In the genomic region with DNA sequence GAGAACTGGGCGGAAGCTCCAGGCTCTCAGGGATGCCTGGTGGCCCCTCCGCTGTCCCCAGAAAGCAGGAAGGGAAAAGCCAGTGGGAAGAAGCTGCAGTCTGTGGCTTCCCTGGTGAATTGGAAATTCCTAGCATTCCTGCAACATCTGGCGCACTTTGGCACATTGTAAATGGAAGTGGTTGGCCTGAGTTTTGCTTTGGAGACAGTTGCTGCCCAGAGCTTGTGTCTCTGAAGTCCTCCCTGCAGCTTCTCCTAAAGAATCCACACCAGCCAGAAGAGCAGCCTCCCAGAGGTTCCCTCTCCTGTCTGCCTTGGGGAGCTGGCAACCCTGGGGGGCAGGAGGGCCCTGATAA, we compare ENCODE assay signal across 10 cellular contexts. TPM values are rescaled to one million over a fixed set of nuclear protein-coding genes. Genes with fewer than 3 reads are reported as not detected.
DNase-seq lines count a peak whose midpoint lies in the region; ATAC-seq, FAIRE-seq and TF ChIP-seq lines count a peak whose summit lies in the region.
"Had no signal": no experiment of that assay in that cellular context is flagged by ENCODE, and none has a peak within 500 bp of the region (broad histone marks: within the 10 kb centered on the region; RNA-seq: fewer than 3 reads in every experiment).

No MANE protein-coding gene starts in this region.

- TF ChIP-seq CTCF in astrocyte of the spinal cord (IDR thresholded peaks at IDR 0.05; ENCODE audit: low read depth, low read length) (no peak), smooth muscle cell (IDR thresholded peaks at IDR 0.05; ENCODE audit: borderline replicate concordance, insufficient read depth, poor library complexity, severe bottlenecking) (no peak)

- peaks cover 10% of the 10 kb centered on the region for H3F3A ChIP-seq in smooth muscle cell (ENCODE audit: low read depth)

- H3K9me3 ChIP-seq in smooth muscle cell (replicated peaks; ENCODE audit: low read depth): no peaks in the 10 kb centered on the region

- H2AFZ ChIP-seq in smooth muscle cell (ENCODE audit: low read depth): no peak overlapping the region

- no peak overlapping the region for H3K4me3 ChIP-seq in astrocyte of the spinal cord (ENCODE audit: low read depth, low read length)
- H3K4me3 ChIP-seq in smooth muscle cell: no peak overlapping the region
- H3K4me3 ChIP-seq: GM12878 had no signal

- H3K27ac ChIP-seq in smooth muscle cell (ENCODE audit: low read depth): peak overlapping the region; percentile 85

- in situ Hi-C loops in astrocyte of the spinal cord (cut with HindIII; ENCODE audit: low sequenced_read_pairs): no loop called here

- no peaks in the 10 kb centered on the region for H3K27me3 ChIP-seq in smooth muscle cell (ENCODE audit: low read depth)

- peaks cover 22% of the 10 kb centered on the region for H3K4me1 ChIP-seq in smooth muscle cell (ENCODE audit: low read depth)

- no peaks in the 10 kb centered on the region for H3K79me2 ChIP-seq in smooth muscle cell (ENCODE audit: low read depth)

- peaks cover 21% of the 10 kb centered on the region for H4K20me1 ChIP-seq in smooth muscle cell (ENCODE audit: low read depth)

- H3K9ac ChIP-seq in smooth muscle cell (ENCODE audit: low read depth): peak overlapping the region; percentile 14

- no peak for FAIRE-seq in frontal cortex (lab: Jason Lieb, UNC)
- FAIRE-seq: GM12878 had no signal

- WGBS in smooth muscle cell (ENCODE audit: low lambda C conversion rate): 29% methylated on average over 3 of the region's 3 CpGs

- peak overlapping the region; percentile 80 for H3K4me2 ChIP-seq in smooth muscle cell

- no peak for ATAC-seq in GM18511 (IDR thresholded peaks at IDR 0.05; ENCODE audit: unreplicated experiment)
- ATAC-seq: GM12878 had no signal

- peak; percentile 76 for DNase-seq in HCEC 1CT
- peak; percentile 68 for DNase-seq in astrocyte of the spinal cord (ENCODE audit: low read depth, low spot score)
- DNase-seq in iPS-NIHi11 (ENCODE audit: low spot score): peak; percentile 56
- DNase-seq in smooth muscle cell (lab: John Stamatoyannopoulos, UW; ENCODE audit: unreplicated experiment): no peak
- no peak for DNase-seq in activated CD4-positive, alpha-beta T cell treated with anti-CD3 and anti-CD28 coated beads, Interleukin-2, amount 50 U/mL, for 4 hours
- DNase-seq in frontal cortex (ENCODE audit: low spot score in 2 of 2): no peak
- DNase-seq in NOMO-1 (lab: John Stamatoyannopoulos, UW; ENCODE audit: unreplicated experiment in 2 of 2): no peak
- DNase-seq: activated gamma-delta T cell treated with Interleukin-2 at 50 U/mL for 16 hours had no signal

- no peaks in the 10 kb centered on the region for H3K36me3 ChIP-seq in smooth muscle cell (ENCODE audit: low read depth)

RNA-seq across cellular contexts. Expression of a gene that starts 48.2 kb away (rescaled TPM):
- total RNA-seq in smooth muscle cell (6.6 and 9.1 TPM in 2 replicates), frontal cortex (25.7 TPM)
- polyA plus RNA-seq in smooth muscle cell: 12.0 and 13.7 TPM in 2 replicates

Comparison
In these comparisons a context has a peak if more than half of its experiments do, and no peak if none do; other contexts are left out.
1. DNase-seq: peak in HCEC 1CT (single experiment), astrocyte of the spinal cord (single experiment) and iPS-NIHi11 (single experiment); none in smooth muscle cell (single experiment), activated CD4-positive, alpha-beta T cell treated with anti-CD3 and anti-CD28 coated beads, Interleukin-2, amount 50 U/mL, for 4 hours (0 of 2), frontal cortex (0 of 2) and NOMO-1 (0 of 2).